In genomic region chr10:51792678-51793077, GRCh38 we compare ENCODE assay signal across 9 cellular contexts.
"Had no signal": no experiment of that assay in that cellular context is flagged by ENCODE, and none has a peak within 500 bp of the region (broad histone marks: within the 10 kb centered on the region; RNA-seq: fewer than 3 reads in every experiment).

No MANE protein-coding gene starts in this region.

- H3K4me3 ChIP-seq: GM23338, HAP-1 had no signal

- H3K27ac ChIP-seq: KMS-11 had no signal

- FAIRE-seq: HTR-8/SVneo had no signal

- H3K9ac ChIP-seq: KMS-11 had no signal

- H3K27ac Mint-ChIP-seq: GM23338, HFFc6 had no signal

- H3K4me1 ChIP-seq: HAP-1 had no signal

- H2AFZ ChIP-seq: GM23338 had no signal

- ATAC-seq: GM23338, HCT116 had no signal

- DNase-seq: H7, HFFc6, Karpas-422, KBM-7 had no signal

- H3K36me3 ChIP-seq: HAP-1 had no signal

- H3K4me1 Mint-ChIP-seq: GM23338 had no signal

- H3K4me3 Mint-ChIP-seq: GM23338, HFFc6 had no signal

- H3K4me2 ChIP-seq: GM23338, KMS-11 had no signal

- H3K9me3 ChIP-seq: HAP-1 had no signal
